Comparison of ENCODE assay signal across 15 cellular contexts in the genomic region with DNA sequence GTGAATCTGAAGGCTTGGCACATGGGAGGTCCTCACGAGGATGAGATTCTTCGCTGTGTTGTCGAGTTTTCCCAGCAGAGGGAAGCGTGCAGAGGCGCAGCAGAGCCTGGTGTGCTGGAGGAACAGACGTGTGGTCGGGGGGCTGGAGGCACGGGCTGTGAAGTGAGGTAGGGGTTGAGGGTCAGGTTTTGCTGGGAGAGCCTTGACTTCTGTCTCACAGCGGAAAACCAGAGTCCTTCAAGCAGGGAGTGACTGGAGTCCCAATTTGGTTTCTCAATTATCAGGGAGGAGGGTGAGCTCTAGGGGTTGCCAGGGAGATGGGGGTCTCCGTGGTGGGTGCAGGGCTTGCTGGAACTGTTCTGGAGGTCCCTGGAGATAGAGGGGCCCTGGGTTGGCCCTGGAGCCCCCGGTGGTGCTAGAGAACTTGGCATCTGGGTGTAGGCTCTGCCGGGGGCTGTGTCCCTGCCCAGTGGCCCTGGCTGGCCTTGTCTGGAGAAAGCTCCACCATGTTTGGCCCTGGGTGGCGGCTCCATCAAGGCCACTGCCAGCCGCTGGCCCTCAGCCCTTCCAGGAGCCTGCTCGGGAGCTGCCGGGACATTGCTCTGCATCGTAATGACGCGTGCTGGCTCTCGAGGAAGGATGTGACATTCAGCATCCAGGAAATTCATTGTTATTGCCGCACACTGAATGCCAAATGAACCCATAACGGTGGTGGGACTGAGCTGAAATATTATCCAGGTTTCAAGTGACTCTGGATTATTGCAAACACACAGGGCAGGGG.
DNase-seq lines count a peak whose midpoint lies in the region; ATAC-seq and TF ChIP-seq lines count a peak whose summit lies in the region.
"Had no signal": no experiment of that assay in that cellular context is flagged by ENCODE, and none has a peak within 500 bp of the region (broad histone marks: within the 10 kb centered on the region; RNA-seq: fewer than 3 reads in every experiment).

No MANE protein-coding gene starts in this region.

- H3K9me3 Mint-ChIP-seq in progenitor cell of endocrine pancreas (ENCODE audit: low read depth), result peaks cover 3% of the 10 kb centered on the region
- H3K9me3 Mint-ChIP-seq: activated naive CD4-positive, alpha-beta T cell treated with anti-CD3 and anti-CD28 coated beads, Interleukin-2, amount 50 U/mL, for 24 hours; central memory CD8-positive, alpha-beta T cell had no signal

- H3K36me3 Mint-ChIP-seq in progenitor cell of endocrine pancreas (ENCODE audit: insufficient read depth), result no peaks in the 10 kb centered on the region
- H3K36me3 Mint-ChIP-seq: activated naive CD4-positive, alpha-beta T cell treated with anti-CD3 and anti-CD28 coated beads, Interleukin-2, amount 50 U/mL, for 24 hours had no signal

- no peaks in the 10 kb centered on the region for H3K4me1 Mint-ChIP-seq in progenitor cell of endocrine pancreas (ENCODE audit: low read depth)
- H3K4me1 Mint-ChIP-seq: activated naive CD4-positive, alpha-beta T cell treated with anti-CD3 and anti-CD28 coated beads, Interleukin-2, amount 50 U/mL, for 24 hours; central memory CD8-positive, alpha-beta T cell had no signal

- H3K4me3 Mint-ChIP-seq in progenitor cell of endocrine pancreas (ENCODE audit: low read depth), result no peak overlapping the region
- H3K4me3 Mint-ChIP-seq: activated naive CD4-positive, alpha-beta T cell treated with anti-CD3 and anti-CD28 coated beads, Interleukin-2, amount 50 U/mL, for 24 hours; central memory CD8-positive, alpha-beta T cell had no signal

- no peak overlapping the region for H3K4me3 ChIP-seq in BE2C (ENCODE audit: low read depth, low read length)

- DNase-seq in BE2C (peak; percentile 4), NCI-H2029 treated with DMSO at 0.1 percent for 48 hours (lab: John Stamatoyannopoulos, UW) (peak; percentile 43), left cardiac atrium (peak; percentile 73), progenitor cell of endocrine pancreas (ENCODE audit: low spot score, unreplicated experiment) (no peak), mucosa of gallbladder (ENCODE audit: low spot score) (no peak)
- DNase-seq: activated CD4-positive, alpha-beta T cell treated with anti-CD3 and anti-CD28 coated beads, Interleukin-2, amount 50 U/mL, for 4 hours; DND-41; hypothalamus; KBM-7; mammary epithelial cell; NCI-H1694 treated with DMSO at 0.1 percent for 48 hours had no signal

- H3K36me3 ChIP-seq in BE2C, result no peaks in the 10 kb centered on the region

- no peaks in the 10 kb centered on the region; the same call in 1 of the 2 replicates for H3K4me1 ChIP-seq in BE2C

- H3K27ac Mint-ChIP-seq in progenitor cell of endocrine pancreas, result peak overlapping the region; percentile 81
- H3K27ac Mint-ChIP-seq: activated naive CD4-positive, alpha-beta T cell treated with anti-CD3 and anti-CD28 coated beads, Interleukin-2, amount 50 U/mL, for 24 hours had no signal

- TF ChIP-seq CTCF in BE2C (IDR thresholded peaks at IDR 0.05; ENCODE audit: low read depth, low read length), result no peak
- TF ChIP-seq CTCF in progenitor cell of endocrine pancreas (IDR thresholded peaks at IDR 0.05; ENCODE audit: unreplicated experiment), result no peak

- peak; percentile 47 to 51 for ATAC-seq in left cardiac atrium
- no peak for ATAC-seq in GM18873 (IDR thresholded peaks at IDR 0.05; ENCODE audit: low FRiP score, unreplicated experiment)
- ATAC-seq in GM18907 (IDR thresholded peaks at IDR 0.05; ENCODE audit: unreplicated experiment), result no peak

- peaks cover 16% of the 10 kb centered on the region for H3K27me3 Mint-ChIP-seq in progenitor cell of endocrine pancreas
- H3K27me3 Mint-ChIP-seq: activated naive CD4-positive, alpha-beta T cell treated with anti-CD3 and anti-CD28 coated beads, Interleukin-2, amount 50 U/mL, for 24 hours had no signal

- H3K9me3 ChIP-seq in BE2C, result 0 out of 2 replicates have a peak, but pooled peaks cover 4% of the 10 kb centered on the region

- no peaks in the 10 kb centered on the region for H3K27me3 ChIP-seq in BE2C

- intact Hi-C loops in left cardiac atrium (cut with DNase I), result no loop called here

Comparison
In these comparisons a context has a peak if more than half of its experiments do, and no peak if none do; other contexts are left out.
1. DNase-seq: peak in BE2C (single experiment), NCI-H2029 treated with DMSO at 0.1 percent for 48 hours (single experiment) and left cardiac atrium (single experiment); none in progenitor cell of endocrine pancreas (single experiment) and mucosa of gallbladder (single experiment).
2. ATAC-seq: peak in left cardiac atrium (2 of 2); none in GM18873 (single experiment) and GM18907 (single experiment).